Comparison of ENCODE assay signal across 9 cellular contexts in genomic region chr1:223716302-223716862, GRCh38. TPM values are rescaled to one million over a fixed set of nuclear protein-coding genes. Genes with fewer than 3 reads are reported as not detected.
DNase-seq lines count a peak whose midpoint lies in the region; ATAC-seq and TF ChIP-seq lines count a peak whose summit lies in the region.
"Had no signal": no experiment of that assay in that cellular context is flagged by ENCODE, and none has a peak within 500 bp of the region (broad histone marks: within the 10 kb centered on the region; RNA-seq: fewer than 3 reads in every experiment).

No MANE protein-coding gene starts in this region.

- peak overlapping the region in 1 of 2 donors; percentile 9 for H3K4me3 Mint-ChIP-seq in stimulated activated naive B cell treated with anti-CD40 and anti-IgM and Interleukin-4, amounts not matched to agents 10 μg/mL and 1 μg/mL and 100 μg/mL, for 72 hours

- no peaks in the 10 kb centered on the region for H3K27me3 Mint-ChIP-seq in stimulated activated naive B cell treated with anti-CD40 and anti-IgM and Interleukin-4, amounts not matched to agents 10 μg/mL and 1 μg/mL and 100 μg/mL, for 72 hours

- H3K4me1 Mint-ChIP-seq in stimulated activated naive B cell treated with anti-CD40 and anti-IgM and Interleukin-4, amounts not matched to agents 10 μg/mL and 1 μg/mL and 100 μg/mL, for 72 hours: peaks cover 45 to 55% of the 10 kb centered on the region in 2 donors

- intact Hi-C loops in dorsolateral prefrontal cortex (cut with DNase I): loop anchor here in 1 of 2 donors (10.0 kb wide), 1 partner anchor 618 kb away; the partner anchor contains the start of gene NVL

- H3K4me3 ChIP-seq in dorsolateral prefrontal cortex: peak overlapping the region in 1 of 59 donors; percentile 4

- peak; percentile 53 for ATAC-seq in HG03060 (IDR thresholded peaks at IDR 0.05; ENCODE audit: low read depth, unreplicated experiment)
- peak; percentile 33 to 42 for ATAC-seq in stimulated activated naive B cell treated with anti-CD40 and anti-IgM and Interleukin-4, amounts not matched to agents 10 μg/mL and 1 μg/mL and 100 μg/mL, for 72 hours (replicated peaks)
- no peak for ATAC-seq in GM18870 (IDR thresholded peaks at IDR 0.05; ENCODE audit: unreplicated experiment)

- no peak for TF ChIP-seq CTCF in dorsolateral prefrontal cortex (IDR thresholded peaks at IDR 0.05 in 54 of 56, conservative IDR thresholded peaks at IDR 0.05 in 2 of 56; ENCODE audit: low read depth in 1 of 56, partially characterized antibody in 56 of 56)

- H3K36me3 Mint-ChIP-seq in stimulated activated naive B cell treated with anti-CD40 and anti-IgM and Interleukin-4, amounts not matched to agents 10 μg/mL and 1 μg/mL and 100 μg/mL, for 72 hours: peaks cover 0 to 6% of the 10 kb centered on the region in 2 donors

- no peaks in the 10 kb centered on the region for H3K9me3 Mint-ChIP-seq in stimulated activated naive B cell treated with anti-CD40 and anti-IgM and Interleukin-4, amounts not matched to agents 10 μg/mL and 1 μg/mL and 100 μg/mL, for 72 hours

- no peaks in the 10 kb centered on the region for H3K27me3 ChIP-seq in dorsolateral prefrontal cortex

- DNase-seq in SIG-M5 treated with dmso at 0.1 percent for 504 hours (lab: John Stamatoyannopoulos, UW; ENCODE audit: unreplicated experiment): peak; percentile 88
- no peak for DNase-seq in SIG-M5 (lab: John Stamatoyannopoulos, UW)
- peak; percentile 49 for DNase-seq in T-helper 22 cell (ENCODE audit: low read depth)
- peak in 3 of 10 donors; percentile 39 to 72 (median 49) for DNase-seq in dorsolateral prefrontal cortex
- DNase-seq in stimulated activated naive B cell treated with anti-CD40 and anti-IgM and Interleukin-4, amounts not matched to agents 10 μg/mL and 1 μg/mL and 100 μg/mL, for 72 hours: no peak
- no peak for DNase-seq in mesenteric fat pad (ENCODE audit: low spot score)

- peak overlapping the region; percentile 6 for H3K27ac Mint-ChIP-seq in stimulated activated naive B cell treated with anti-CD40 and anti-IgM and Interleukin-4, amounts not matched to agents 10 μg/mL and 1 μg/mL and 100 μg/mL, for 72 hours

- peak overlapping the region in 31 of 59 donors; percentile 3 to 57 (median 24) for H3K27ac ChIP-seq in dorsolateral prefrontal cortex

RNA-seq across cellular contexts. Expression of gene CAPN2, which starts 4.0 kb away (rescaled TPM):
- total RNA-seq in dorsolateral prefrontal cortex: 100 to 1,000 TPM in 66 of 120 experiments, 10 to 100 TPM in 54; 66.7 to 318 (median 103) TPM
- total RNA-seq in mesenteric fat pad: 190 TPM

RNA-seq across cellular contexts. Expression of gene CAPN8, which starts 50.9 kb away (rescaled TPM):
- 1 to 10 TPM in 74 of 120 experiments, under 1 TPM in 35, not detected in 11; 0.30 to 4.8 (median 1.4) TPM for total RNA-seq in dorsolateral prefrontal cortex
- not detected for total RNA-seq in mesenteric fat pad
- total RNA-seq: activated CD8-positive, alpha-beta memory T cell treated with anti-CD3 and anti-CD28 coated beads for 36 hours had no signal

Comparison
In these comparisons a context has a peak if more than half of its experiments do, and no peak if none do; other contexts are left out.
1. DNase-seq: peak in SIG-M5 treated with dmso at 0.1 percent for 504 hours (single experiment) and T-helper 22 cell (single experiment); none in SIG-M5 (single experiment), stimulated activated naive B cell treated with anti-CD40 and anti-IgM and Interleukin-4, amounts not matched to agents 10 μg/mL and 1 μg/mL and 100 μg/mL, for 72 hours (single experiment) and mesenteric fat pad (single experiment).